Comparison of ENCODE assay signal across 11 cellular contexts in genomic region chr5:115873392-115873791, GRCh38. TPM values are rescaled to one million over a fixed set of nuclear protein-coding genes. Genes with fewer than 3 reads are reported as not detected.
A peak's percentile ranks its signal among the peaks of the same experiment; 100 is the strongest.
DNase-seq lines count a peak whose midpoint lies in the region; ATAC-seq, FAIRE-seq and TF ChIP-seq lines count a peak whose summit lies in the region.
"Had no signal": no experiment of that assay in that cellular context is flagged by ENCODE, and none has a peak within 500 bp of the region (broad histone marks: within the 10 kb centered on the region; RNA-seq: fewer than 3 reads in every experiment).

No MANE protein-coding gene starts in this region.

- peaks cover 39% of the 10 kb centered on the region for H4K20me1 ChIP-seq in astrocyte (ENCODE audit: insufficient read depth, low read length)

- TF ChIP-seq CTCF in astrocyte (IDR thresholded peaks at IDR 0.05; ENCODE audit: insufficient read depth, low read depth, low read length) (no peak), lung (IDR thresholded peaks at IDR 0.05; ENCODE audit: control extremely low read depth, extremely low read depth) (no peak)

- H3K79me2 ChIP-seq in astrocyte (ENCODE audit: insufficient read depth, low read length), result peaks cover 6% of the 10 kb centered on the region

- no peaks in the 10 kb centered on the region for H3K9me3 Mint-ChIP-seq in astrocyte (ENCODE audit: unreplicated experiment)
- no peaks in the 10 kb centered on the region for H3K9me3 Mint-ChIP-seq in activated T-cell treated with anti-CD3 and anti-CD28 coated beads, Interleukin-2, amount 50 U/mL, for 4 hours
- H3K9me3 Mint-ChIP-seq in activated naive CD8-positive, alpha-beta T cell treated with anti-CD3 and anti-CD28 coated beads for 36 hours, result peaks cover 9% of the 10 kb centered on the region

- H3K4me2 ChIP-seq in astrocyte (ENCODE audit: low read length), result peak overlapping the region; percentile 39

- H3K4me3 ChIP-seq in astrocyte (ENCODE audit: insufficient read depth, low read depth, low read length), result no peak overlapping the region
- no peak overlapping the region for H3K4me3 ChIP-seq in lung
- H3K4me3 ChIP-seq: testis had no signal

- H3K9ac ChIP-seq in astrocyte (ENCODE audit: low read length), result no peak overlapping the region

- no peak overlapping the region for H3K27ac ChIP-seq in astrocyte (ENCODE audit: low read depth, low read length)
- H3K27ac ChIP-seq in lung (ENCODE audit: low read depth in 1 of 2, low read length in 1 of 2), result no peak overlapping the region
- H3K27ac ChIP-seq: testis, WERI-Rb-1 had no signal

- H3K9me3 ChIP-seq in astrocyte (ENCODE audit: insufficient read depth, low read depth, low read length), result no peaks in the 10 kb centered on the region
- no peaks in the 10 kb centered on the region for H3K9me3 ChIP-seq in lung (ENCODE audit: control insufficient read depth in 2 of 2, insufficient read depth in 1 of 2, low read length in 1 of 2)
- H3K9me3 ChIP-seq: testis had no signal

- H3K27me3 Mint-ChIP-seq in astrocyte (ENCODE audit: low read depth, unreplicated experiment), result no peaks in the 10 kb centered on the region
- H3K27me3 Mint-ChIP-seq in activated T-cell treated with anti-CD3 and anti-CD28 coated beads, Interleukin-2, amount 50 U/mL, for 4 hours (ENCODE audit: low read depth), result no peaks in the 10 kb centered on the region
- no peaks in the 10 kb centered on the region for H3K27me3 Mint-ChIP-seq in activated naive CD8-positive, alpha-beta T cell treated with anti-CD3 and anti-CD28 coated beads for 36 hours

- no peak overlapping the region for H3K4me3 Mint-ChIP-seq in astrocyte (ENCODE audit: unreplicated experiment)
- no peak overlapping the region for H3K4me3 Mint-ChIP-seq in activated T-cell treated with anti-CD3 and anti-CD28 coated beads, Interleukin-2, amount 50 U/mL, for 4 hours
- H3K4me3 Mint-ChIP-seq in activated naive CD8-positive, alpha-beta T cell treated with anti-CD3 and anti-CD28 coated beads for 36 hours, result no peak overlapping the region

- peak; percentile 49 for DNase-seq in DMS79 (lab: John Stamatoyannopoulos, UW)
- peak; percentile 36 for DNase-seq in NCI-H128 (lab: John Stamatoyannopoulos, UW; ENCODE audit: unreplicated experiment)
- peak; percentile 74 for DNase-seq in astrocyte (ENCODE audit: low read depth)
- no peak for DNase-seq in lung (ENCODE audit: low spot score)
- no peak for DNase-seq in activated gamma-delta T cell (lab: John Stamatoyannopoulos, UW)
- no peak for DNase-seq in activated T-cell treated with anti-CD3 and anti-CD28 coated beads, Interleukin-2, amount 50 U/mL, for 4 hours
- no peak for DNase-seq in activated naive CD8-positive, alpha-beta T cell treated with anti-CD3 and anti-CD28 coated beads for 36 hours
- DNase-seq in inferior parietal cortex (ENCODE audit: extremely low spot score), result no peak
- DNase-seq: glutamatergic neuron, testis, WERI-Rb-1 had no signal

- H3K36me3 Mint-ChIP-seq in astrocyte (ENCODE audit: low read depth, unreplicated experiment), result peaks cover 7% of the 10 kb centered on the region
- peaks cover 53% of the 10 kb centered on the region for H3K36me3 Mint-ChIP-seq in activated T-cell treated with anti-CD3 and anti-CD28 coated beads, Interleukin-2, amount 50 U/mL, for 4 hours (ENCODE audit: insufficient read depth)
- peaks cover 36% of the 10 kb centered on the region for H3K36me3 Mint-ChIP-seq in activated naive CD8-positive, alpha-beta T cell treated with anti-CD3 and anti-CD28 coated beads for 36 hours

- H3K36me3 ChIP-seq in astrocyte (ENCODE audit: insufficient read depth, low read length), result peaks cover 7% of the 10 kb centered on the region
- peaks cover 2 to 3% of the 10 kb centered on the region in 2 donors for H3K36me3 ChIP-seq in lung (ENCODE audit: control insufficient read depth in 2 of 2, insufficient read depth in 2 of 2, low read length in 2 of 2)

- H3K4me1 Mint-ChIP-seq in astrocyte (ENCODE audit: low read depth, unreplicated experiment), result peaks cover 6% of the 10 kb centered on the region
- H3K4me1 Mint-ChIP-seq in activated T-cell treated with anti-CD3 and anti-CD28 coated beads, Interleukin-2, amount 50 U/mL, for 4 hours (ENCODE audit: low read depth), result no peaks in the 10 kb centered on the region
- peaks cover 5% of the 10 kb centered on the region for H3K4me1 Mint-ChIP-seq in activated naive CD8-positive, alpha-beta T cell treated with anti-CD3 and anti-CD28 coated beads for 36 hours

- no peak overlapping the region for H3K27ac Mint-ChIP-seq in astrocyte (ENCODE audit: unreplicated experiment)
- no peak overlapping the region for H3K27ac Mint-ChIP-seq in activated naive CD8-positive, alpha-beta T cell treated with anti-CD3 and anti-CD28 coated beads for 36 hours

- ATAC-seq in lung (ENCODE audit: insufficient read depth, low FRiP score), result peak; percentile 27
- no peak for ATAC-seq in activated T-cell treated with anti-CD3 and anti-CD28 coated beads, Interleukin-2, amount 50 U/mL, for 4 hours

- 62 to 83% methylated on average over 1 of the region's 1 CpG for WGBS in lung, 2 donors

- H2AFZ ChIP-seq in astrocyte (ENCODE audit: low read depth, low read length), result no peak overlapping the region

- no peak for FAIRE-seq in astrocyte (lab: Jason Lieb, UNC)

- H3K27me3 ChIP-seq in astrocyte (ENCODE audit: insufficient read depth, low read length) (no peaks in the 10 kb centered on the region), lung (ENCODE audit: control insufficient read depth, insufficient read depth) (no peaks in the 10 kb centered on the region)
- H3K27me3 ChIP-seq: testis had no signal

- H3K4me1 ChIP-seq in astrocyte (ENCODE audit: insufficient read depth, low read length) (peaks cover 6% of the 10 kb centered on the region), lung (ENCODE audit: control insufficient read depth in 2 of 2, insufficient read depth in 2 of 2, low read length in 2 of 2) (no peaks in the 10 kb centered on the region)
- H3K4me1 ChIP-seq: testis had no signal

RNA-seq across cellular contexts. Expression of gene AP3S1, which starts 31.7 kb away (rescaled TPM):
- total RNA-seq in astrocyte, result 108 and 110 TPM in 2 replicates
- 10 to 100 TPM; 53.0 to 90.4 TPM for total RNA-seq in lung
- 10 to 100 TPM; 45.8 to 56.3 TPM for polyA plus RNA-seq in lung
- 10 to 100 TPM; 42.0 to 53.0 (median 48.5) TPM for total RNA-seq in activated T-cell treated with anti-CD3 and anti-CD28 coated beads, Interleukin-2, amount 50 U/mL, for 4 hours
- 10 to 100 TPM; 91.7 to 96.8 TPM for total RNA-seq in activated naive CD8-positive, alpha-beta T cell treated with anti-CD3 and anti-CD28 coated beads for 36 hours

RNA-seq across cellular contexts. Expression of gene ATG12, which starts 32.0 kb away (rescaled TPM):
- total RNA-seq in astrocyte (58.3 and 66.3 TPM in 2 replicates), lung (10 to 100 TPM; 31.2 to 75.4 TPM)
- 10 to 100 TPM; 31.3 to 36.3 TPM for polyA plus RNA-seq in lung
- 10 to 100 TPM; 36.0 to 46.4 (median 41.4) TPM for total RNA-seq in activated T-cell treated with anti-CD3 and anti-CD28 coated beads, Interleukin-2, amount 50 U/mL, for 4 hours
- 10 to 100 TPM; 33.4 to 36.4 TPM for total RNA-seq in activated naive CD8-positive, alpha-beta T cell treated with anti-CD3 and anti-CD28 coated beads for 36 hours

RNA-seq across cellular contexts. Expression of gene CDO1, which starts 56.9 kb away (rescaled TPM):
- total RNA-seq in astrocyte (3.9 and 6.1 TPM in 2 replicates), lung (10 to 100 TPM in 1 of 2 donors, 1 to 10 TPM in 1; 4.3 to 31.7 TPM)
- 1 to 10 TPM; 2.9 to 5.4 TPM for polyA plus RNA-seq in lung
- under 1 TPM in 2 of 3 donors, not detected in 1; 0.26 to 0.28 TPM for total RNA-seq in activated T-cell treated with anti-CD3 and anti-CD28 coated beads, Interleukin-2, amount 50 U/mL, for 4 hours
- total RNA-seq in activated naive CD8-positive, alpha-beta T cell treated with anti-CD3 and anti-CD28 coated beads for 36 hours, result under 1 TPM; 0.37 to 0.56 TPM

Comparison
In these comparisons a context has a peak if more than half of its experiments do, and no peak if none do; other contexts are left out.
1. DNase-seq: peak in DMS79 (single experiment), NCI-H128 (single experiment) and astrocyte (single experiment); none in lung (single experiment), activated gamma-delta T cell (single experiment), activated T-cell treated with anti-CD3 and anti-CD28 coated beads, Interleukin-2, amount 50 U/mL, for 4 hours (single experiment), activated naive CD8-positive, alpha-beta T cell treated with anti-CD3 and anti-CD28 coated beads for 36 hours (single experiment) and inferior parietal cortex (single experiment).